ENCODE assay signal across 1 cellular context in the genomic region with DNA sequence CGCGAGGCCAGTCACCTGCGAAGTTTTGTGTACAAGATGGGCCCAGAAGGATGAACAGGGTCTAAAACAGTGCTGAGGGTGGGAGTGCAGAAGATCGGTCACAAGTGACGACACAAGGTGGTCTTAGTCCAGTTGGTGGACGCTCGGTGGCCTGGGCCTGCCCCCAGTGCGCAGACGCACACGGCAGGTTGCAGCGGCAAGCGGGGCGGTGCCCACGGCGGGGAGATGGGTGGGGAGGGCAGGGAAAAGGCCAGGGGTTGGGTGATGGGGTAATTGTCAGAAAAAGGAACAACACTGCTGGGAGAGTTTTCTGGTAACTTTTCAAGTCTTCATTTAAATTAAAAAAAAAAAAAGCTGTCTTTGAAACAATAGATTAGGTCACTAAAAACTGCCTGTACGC.
TF ChIP-seq lines count a peak whose summit lies in the region.

No MANE protein-coding gene starts in this region.

TF ChIP-seq in GM23338, 12 proteins besides CTCF, POLR2A, EP300 and RAD21:
- TF ChIP-seq, protein P1, sequence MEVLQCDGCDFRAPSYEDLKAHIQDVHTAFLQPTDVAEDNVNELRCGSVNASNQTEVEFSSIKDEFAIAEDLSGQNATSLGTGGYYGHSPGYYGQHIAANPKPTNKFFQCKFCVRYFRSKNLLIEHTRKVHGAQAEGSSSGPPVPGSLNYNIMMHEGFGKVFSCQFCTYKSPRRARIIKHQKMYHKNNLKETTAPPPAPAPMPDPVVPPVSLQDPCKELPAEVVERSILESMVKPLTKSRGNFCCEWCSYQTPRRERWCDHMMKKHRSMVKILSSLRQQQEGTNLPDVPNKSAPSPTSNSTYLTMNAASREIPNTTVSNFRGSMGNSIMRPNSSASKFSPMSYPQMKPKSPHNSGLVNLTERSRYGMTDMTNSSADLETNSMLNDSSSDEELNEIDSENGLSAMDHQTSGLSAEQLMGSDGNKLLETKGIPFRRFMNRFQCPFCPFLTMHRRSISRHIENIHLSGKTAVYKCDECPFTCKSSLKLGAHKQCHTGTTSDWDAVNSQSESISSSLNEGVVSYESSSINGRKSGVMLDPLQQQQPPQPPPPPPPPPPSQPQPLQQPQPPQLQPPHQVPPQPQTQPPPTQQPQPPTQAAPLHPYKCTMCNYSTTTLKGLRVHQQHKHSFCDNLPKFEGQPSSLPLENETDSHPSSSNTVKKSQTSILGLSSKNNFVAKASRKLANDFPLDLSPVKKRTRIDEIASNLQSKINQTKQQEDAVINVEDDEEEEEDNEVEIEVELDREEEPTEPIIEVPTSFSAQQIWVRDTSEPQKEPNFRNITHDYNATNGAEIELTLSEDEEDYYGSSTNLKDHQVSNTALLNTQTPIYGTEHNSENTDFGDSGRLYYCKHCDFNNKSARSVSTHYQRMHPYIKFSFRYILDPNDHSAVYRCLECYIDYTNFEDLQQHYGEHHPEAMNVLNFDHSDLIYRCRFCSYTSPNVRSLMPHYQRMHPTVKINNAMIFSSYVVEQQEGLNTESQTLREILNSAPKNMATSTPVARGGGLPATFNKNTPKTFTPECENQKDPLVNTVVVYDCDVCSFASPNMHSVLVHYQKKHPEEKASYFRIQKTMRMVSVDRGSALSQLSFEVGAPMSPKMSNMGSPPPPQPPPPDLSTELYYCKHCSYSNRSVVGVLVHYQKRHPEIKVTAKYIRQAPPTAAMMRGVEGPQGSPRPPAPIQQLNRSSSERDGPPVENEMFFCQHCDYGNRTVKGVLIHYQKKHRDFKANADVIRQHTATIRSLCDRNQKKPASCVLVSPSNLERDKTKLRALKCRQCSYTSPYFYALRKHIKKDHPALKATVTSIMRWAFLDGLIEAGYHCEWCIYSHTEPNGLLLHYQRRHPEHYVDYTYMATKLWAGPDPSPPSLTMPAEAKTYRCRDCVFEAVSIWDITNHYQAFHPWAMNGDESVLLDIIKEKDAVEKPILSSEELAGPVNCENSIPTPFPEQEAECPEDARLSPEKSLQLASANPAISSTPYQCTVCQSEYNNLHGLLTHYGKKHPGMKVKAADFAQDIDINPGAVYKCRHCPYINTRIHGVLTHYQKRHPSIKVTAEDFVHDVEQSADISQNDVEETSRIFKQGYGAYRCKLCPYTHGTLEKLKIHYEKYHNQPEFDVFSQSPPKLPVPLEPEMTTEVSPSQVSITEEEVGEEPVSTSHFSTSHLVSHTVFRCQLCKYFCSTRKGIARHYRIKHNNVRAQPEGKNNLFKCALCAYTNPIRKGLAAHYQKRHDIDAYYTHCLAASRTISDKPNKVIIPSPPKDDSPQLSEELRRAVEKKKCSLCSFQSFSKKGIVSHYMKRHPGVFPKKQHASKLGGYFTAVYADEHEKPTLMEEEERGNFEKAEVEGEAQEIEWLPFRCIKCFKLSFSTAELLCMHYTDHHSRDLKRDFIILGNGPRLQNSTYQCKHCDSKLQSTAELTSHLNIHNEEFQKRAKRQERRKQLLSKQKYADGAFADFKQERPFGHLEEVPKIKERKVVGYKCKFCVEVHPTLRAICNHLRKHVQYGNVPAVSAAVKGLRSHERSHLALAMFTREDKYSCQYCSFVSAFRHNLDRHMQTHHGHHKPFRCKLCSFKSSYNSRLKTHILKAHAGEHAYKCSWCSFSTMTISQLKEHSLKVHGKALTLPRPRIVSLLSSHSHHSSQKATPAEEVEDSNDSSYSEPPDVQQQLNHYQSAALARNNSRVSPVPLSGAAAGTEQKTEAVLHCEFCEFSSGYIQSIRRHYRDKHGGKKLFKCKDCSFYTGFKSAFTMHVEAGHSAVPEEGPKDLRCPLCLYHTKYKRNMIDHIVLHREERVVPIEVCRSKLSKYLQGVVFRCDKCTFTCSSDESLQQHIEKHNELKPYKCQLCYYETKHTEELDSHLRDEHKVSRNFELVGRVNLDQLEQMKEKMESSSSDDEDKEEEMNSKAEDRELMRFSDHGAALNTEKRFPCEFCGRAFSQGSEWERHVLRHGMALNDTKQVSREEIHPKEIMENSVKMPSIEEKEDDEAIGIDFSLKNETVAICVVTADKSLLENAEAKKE (CRISPR knock-in tag; IDR thresholded peaks at IDR 0.05), result no peak
- TF ChIP-seq ZNF331 (CRISPR knock-in tag; IDR thresholded peaks at IDR 0.05; ENCODE audit: low read depth), result no peak
- no peak for TF ChIP-seq JUNB (IDR thresholded peaks at IDR 0.05; ENCODE audit: unreplicated experiment)
- TF ChIP-seq EZH2phosphoT487 (IDR thresholded peaks at IDR 0.05; ENCODE audit: unreplicated experiment), result no peak
- TF ChIP-seq POLR2AphosphoS5 (IDR thresholded peaks at IDR 0.05; ENCODE audit: low read depth), result no peak
- TF ChIP-seq CREB1 (CRISPR knock-in tag; IDR thresholded peaks at IDR 0.05; ENCODE audit: low read depth), result no peak
- TF ChIP-seq, protein P2, sequence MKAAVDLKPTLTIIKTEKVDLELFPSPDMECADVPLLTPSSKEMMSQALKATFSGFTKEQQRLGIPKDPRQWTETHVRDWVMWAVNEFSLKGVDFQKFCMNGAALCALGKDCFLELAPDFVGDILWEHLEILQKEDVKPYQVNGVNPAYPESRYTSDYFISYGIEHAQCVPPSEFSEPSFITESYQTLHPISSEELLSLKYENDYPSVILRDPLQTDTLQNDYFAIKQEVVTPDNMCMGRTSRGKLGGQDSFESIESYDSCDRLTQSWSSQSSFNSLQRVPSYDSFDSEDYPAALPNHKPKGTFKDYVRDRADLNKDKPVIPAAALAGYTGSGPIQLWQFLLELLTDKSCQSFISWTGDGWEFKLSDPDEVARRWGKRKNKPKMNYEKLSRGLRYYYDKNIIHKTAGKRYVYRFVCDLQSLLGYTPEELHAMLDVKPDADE (IDR thresholded peaks at IDR 0.05), result no peak
- TF ChIP-seq, protein P3, sequence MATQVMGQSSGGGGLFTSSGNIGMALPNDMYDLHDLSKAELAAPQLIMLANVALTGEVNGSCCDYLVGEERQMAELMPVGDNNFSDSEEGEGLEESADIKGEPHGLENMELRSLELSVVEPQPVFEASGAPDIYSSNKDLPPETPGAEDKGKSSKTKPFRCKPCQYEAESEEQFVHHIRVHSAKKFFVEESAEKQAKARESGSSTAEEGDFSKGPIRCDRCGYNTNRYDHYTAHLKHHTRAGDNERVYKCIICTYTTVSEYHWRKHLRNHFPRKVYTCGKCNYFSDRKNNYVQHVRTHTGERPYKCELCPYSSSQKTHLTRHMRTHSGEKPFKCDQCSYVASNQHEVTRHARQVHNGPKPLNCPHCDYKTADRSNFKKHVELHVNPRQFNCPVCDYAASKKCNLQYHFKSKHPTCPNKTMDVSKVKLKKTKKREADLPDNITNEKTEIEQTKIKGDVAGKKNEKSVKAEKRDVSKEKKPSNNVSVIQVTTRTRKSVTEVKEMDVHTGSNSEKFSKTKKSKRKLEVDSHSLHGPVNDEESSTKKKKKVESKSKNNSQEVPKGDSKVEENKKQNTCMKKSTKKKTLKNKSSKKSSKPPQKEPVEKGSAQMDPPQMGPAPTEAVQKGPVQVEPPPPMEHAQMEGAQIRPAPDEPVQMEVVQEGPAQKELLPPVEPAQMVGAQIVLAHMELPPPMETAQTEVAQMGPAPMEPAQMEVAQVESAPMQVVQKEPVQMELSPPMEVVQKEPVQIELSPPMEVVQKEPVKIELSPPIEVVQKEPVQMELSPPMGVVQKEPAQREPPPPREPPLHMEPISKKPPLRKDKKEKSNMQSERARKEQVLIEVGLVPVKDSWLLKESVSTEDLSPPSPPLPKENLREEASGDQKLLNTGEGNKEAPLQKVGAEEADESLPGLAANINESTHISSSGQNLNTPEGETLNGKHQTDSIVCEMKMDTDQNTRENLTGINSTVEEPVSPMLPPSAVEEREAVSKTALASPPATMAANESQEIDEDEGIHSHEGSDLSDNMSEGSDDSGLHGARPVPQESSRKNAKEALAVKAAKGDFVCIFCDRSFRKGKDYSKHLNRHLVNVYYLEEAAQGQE (IDR thresholded peaks at IDR 0.05; ENCODE audit: unreplicated experiment), result no peak
- no peak for TF ChIP-seq EZH2 (IDR thresholded peaks at IDR 0.05; ENCODE audit: low read depth, unreplicated experiment)
- TF ChIP-seq NANOG (IDR thresholded peaks at IDR 0.05; ENCODE audit: borderline replicate concordance), result no peak
- TF ChIP-seq STAT1 (IDR thresholded peaks at IDR 0.05; ENCODE audit: unreplicated experiment), result no peak
